30 cellular contexts compared by ENCODE assay signal in the genomic region with DNA sequence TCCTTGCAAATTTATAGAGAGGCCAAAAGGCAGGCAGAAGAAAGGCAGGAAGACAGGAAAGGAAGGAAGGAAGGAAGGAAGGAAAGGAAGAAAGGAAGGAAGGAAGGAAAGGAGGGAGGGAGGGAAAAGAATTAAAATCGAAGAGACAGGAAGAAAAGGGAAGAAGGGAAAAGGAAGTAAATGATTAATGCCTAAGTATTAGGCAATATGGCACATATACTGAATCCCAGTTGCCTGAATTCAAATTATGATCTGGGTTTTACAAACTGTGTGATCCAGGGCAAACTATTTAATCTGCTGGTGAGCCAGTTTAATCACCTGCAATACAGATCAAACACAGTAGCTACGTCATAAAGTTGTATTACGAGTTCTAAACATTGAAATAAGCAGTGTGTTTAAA.
"Had no signal": no experiment of that assay in that cellular context is flagged by ENCODE, and none has a peak within 500 bp of the region (broad histone marks: within the 10 kb centered on the region; RNA-seq: fewer than 3 reads in every experiment).

No MANE protein-coding gene starts in this region.

- H3K4me2 ChIP-seq: PC-9 had no signal

- H3K9me3 Mint-ChIP-seq: activated CD4-positive, alpha-beta T cell treated with anti-CD3 and anti-CD28 coated beads, Interleukin-2, amount 10 ng/mL, durations not matched to agents 24 days and 14 days; activated naive CD4-positive, alpha-beta T cell treated with anti-CD3 and anti-CD28 coated beads, Interleukin-2, amount 50 U/mL, for 24 hours; activated naive CD8-positive, alpha-beta T cell treated with anti-CD3 and anti-CD28 coated beads, Interleukin-2, amount 10 ng/mL, durations not matched to agents 7 days and 5 days; activated T-helper 2 cell treated with anti-CD3 and anti-CD28 coated beads, Interferon-gamma antibody, Interleukin-2, Interleukin-4, amounts not matched to agents 10 μg/mL and 5 μg/mL and 100 μg/mL, durations not matched to agents 14 hours and 24 hours and 36 hours had no signal

- H3K27me3 ChIP-seq: ascending aorta, breast epithelium, MG63 had no signal

- H3K36me3 Mint-ChIP-seq: activated naive CD4-positive, alpha-beta T cell treated with anti-CD3 and anti-CD28 coated beads, Interleukin-2, amount 50 U/mL, for 24 hours; activated naive CD8-positive, alpha-beta T cell treated with anti-CD3 and anti-CD28 coated beads, Interleukin-2, amount 10 ng/mL, durations not matched to agents 7 days and 5 days had no signal

- H3K4me1 Mint-ChIP-seq: activated CD4-positive, alpha-beta T cell treated with anti-CD3 and anti-CD28 coated beads, Interleukin-2, amount 10 ng/mL, durations not matched to agents 24 days and 14 days; activated naive CD4-positive, alpha-beta T cell treated with anti-CD3 and anti-CD28 coated beads, Interleukin-2, amount 50 U/mL, for 24 hours; activated naive CD8-positive, alpha-beta T cell treated with anti-CD3 and anti-CD28 coated beads, Interleukin-2, amount 10 ng/mL, durations not matched to agents 7 days and 5 days had no signal

- ATAC-seq: activated CD8-positive, alpha-beta T cell treated with anti-CD3 and anti-CD28 coated beads for 36 hours had no signal

- H3K4me1 ChIP-seq: ascending aorta, breast epithelium had no signal

- H3K27me3 Mint-ChIP-seq: activated CD4-positive, alpha-beta T cell treated with anti-CD3 and anti-CD28 coated beads, Interleukin-2, amount 10 ng/mL, durations not matched to agents 24 days and 14 days; activated CD8-positive, alpha-beta T cell treated with anti-CD3 and anti-CD28 coated beads for 36 hours; activated naive CD4-positive, alpha-beta T cell treated with anti-CD3 and anti-CD28 coated beads, Interleukin-2, amount 50 U/mL, for 24 hours; activated naive CD8-positive, alpha-beta T cell treated with anti-CD3 and anti-CD28 coated beads, Interleukin-2, amount 10 ng/mL, durations not matched to agents 7 days and 5 days had no signal

- H2AFZ ChIP-seq: PC-9 had no signal

- H3K4me3 ChIP-seq: ascending aorta, breast epithelium, MG63, PC-9 had no signal

- DNase-seq: activated CD4-positive, alpha-beta T cell treated with anti-CD3 and anti-CD28 coated beads, Interleukin-2, amount 10 ng/mL, durations not matched to agents 24 days and 14 days; activated CD4-positive, alpha-beta T cell treated with anti-CD3 and anti-CD28 coated beads, Interleukin-2, amount 50 U/mL, for 4 hours; activated CD8-positive, alpha-beta T cell treated with anti-CD3 and anti-CD28 coated beads for 36 hours; activated gamma-delta T cell; activated naive CD4-positive, alpha-beta T cell treated with Interleukin-2 at 50 U/mL for 16 hours; activated naive CD8-positive, alpha-beta T cell treated with anti-CD3 and anti-CD28 coated beads, Interleukin-2, amount 10 ng/mL, durations not matched to agents 7 days and 5 days; activated T-cell treated with anti-CD3 and anti-CD28 coated beads, Interleukin-2, amount 50 U/mL, for 1 hour; amygdala; Kasumi-1; MG63; NCI-H1048; NCI-H1105 treated with DMSO at 0.1 percent for 48 hours; NCI-H1436; NCI-H1694; NCI-H1930; NCI-H2081 treated with DMSO at 0.1 percent for 48 hours; NCI-H226; NCI-H446 treated with DMSO at 0.1 percent for 48 hours; NCI-H524; NK-92 treated with Interleukin-12 subunit alpha and Interleukin-12 subunit beta, amount 100 ng/mL, for 24 hours; PC-9; Right ventricle myocardium superior; T1000 had no signal

- H3K9me3 ChIP-seq: ascending aorta, breast epithelium, MG63 had no signal

- H3K27ac ChIP-seq: ascending aorta, breast epithelium, PC-9, RWPE1 had no signal

- H3K36me3 ChIP-seq: ascending aorta, breast epithelium, MG63 had no signal

- H3K4me3 Mint-ChIP-seq: activated CD4-positive, alpha-beta T cell treated with anti-CD3 and anti-CD28 coated beads, Interleukin-2, amount 10 ng/mL, durations not matched to agents 24 days and 14 days; activated CD8-positive, alpha-beta T cell treated with anti-CD3 and anti-CD28 coated beads for 36 hours; activated naive CD4-positive, alpha-beta T cell treated with anti-CD3 and anti-CD28 coated beads, Interleukin-2, amount 50 U/mL, for 24 hours; activated naive CD8-positive, alpha-beta T cell treated with anti-CD3 and anti-CD28 coated beads, Interleukin-2, amount 10 ng/mL, durations not matched to agents 7 days and 5 days had no signal

- FAIRE-seq: RCC 7860, TTC549 had no signal

- H3K27ac Mint-ChIP-seq: activated CD4-positive, alpha-beta T cell treated with anti-CD3 and anti-CD28 coated beads, Interleukin-2, amount 10 ng/mL, durations not matched to agents 24 days and 14 days; activated CD8-positive, alpha-beta T cell treated with anti-CD3 and anti-CD28 coated beads for 36 hours; activated naive CD4-positive, alpha-beta T cell treated with anti-CD3 and anti-CD28 coated beads, Interleukin-2, amount 50 U/mL, for 24 hours; activated naive CD8-positive, alpha-beta T cell treated with anti-CD3 and anti-CD28 coated beads, Interleukin-2, amount 10 ng/mL, durations not matched to agents 7 days and 5 days; activated T-helper 2 cell treated with anti-CD3 and anti-CD28 coated beads, Interferon-gamma antibody, Interleukin-2, Interleukin-4, amounts not matched to agents 10 μg/mL and 5 μg/mL and 100 μg/mL, durations not matched to agents 14 hours and 24 hours and 36 hours had no signal
